ENCODE assay signal across 10 cellular contexts in the genomic region with DNA sequence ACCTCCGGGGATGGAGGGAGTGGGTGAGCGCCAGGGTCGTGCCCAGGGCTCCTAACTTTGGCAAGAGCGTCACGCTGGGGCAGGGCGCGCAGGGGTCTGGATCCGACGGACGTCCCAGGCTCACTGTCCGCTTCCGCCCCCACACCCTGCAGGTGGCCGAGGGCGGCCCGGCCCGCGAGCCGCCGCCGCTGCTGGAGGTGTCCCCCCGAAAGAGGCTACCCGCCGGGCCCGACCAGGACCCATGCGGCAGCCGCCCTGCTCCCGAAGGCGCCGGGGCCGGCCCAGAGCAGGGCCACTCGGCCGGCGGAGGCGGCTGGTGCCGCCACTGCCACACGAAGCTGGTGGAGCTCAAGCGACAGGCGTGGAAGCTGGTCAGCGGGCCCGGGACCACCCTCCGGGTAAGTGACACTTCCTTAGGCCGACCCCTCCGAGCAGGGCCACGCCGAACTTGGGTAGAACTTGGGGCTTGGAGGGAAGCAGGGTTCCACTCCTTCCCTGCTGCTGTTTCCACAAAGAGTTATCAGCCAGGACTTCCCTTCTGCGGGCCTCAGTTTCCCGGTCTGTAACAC. TPM values are rescaled to one million over a fixed set of nuclear protein-coding genes. Genes with fewer than 3 reads are reported as not detected.
DNase-seq lines count a peak whose midpoint lies in the region; ATAC-seq and TF ChIP-seq lines count a peak whose summit lies in the region.
"Had no signal": no experiment of that assay in that cellular context is flagged by ENCODE, and none has a peak within 500 bp of the region (broad histone marks: within the 10 kb centered on the region; RNA-seq: fewer than 3 reads in every experiment).

No MANE protein-coding gene starts in this region.

- no peak for ATAC-seq in stimulated activated naive CD8-positive, alpha-beta T cell treated with anti-CD3 and anti-CD28 coated beads, Interleukin-15, amount 100 ng/mL, for 72 hours
- ATAC-seq in stimulated activated naive CD8-positive, alpha-beta T cell treated with anti-CD3 and anti-CD28 coated beads, Interleukin-15, Interleukin-2, amounts not matched to agents 100 U/mL and 50 U/mL, for 24 hours, result no peak
- no peak for ATAC-seq in HG02678 (IDR thresholded peaks at IDR 0.05; ENCODE audit: unreplicated experiment)

- TF ChIP-seq CTCF in glutamatergic neuron (IDR thresholded peaks at IDR 0.05; ENCODE audit: partially characterized antibody, unreplicated experiment) (no peak), neural crest cell (conservative IDR thresholded peaks at IDR 0.05) (no peak)

- H3K36me3 Mint-ChIP-seq in glutamatergic neuron (ENCODE audit: unreplicated experiment) (no peaks in the 10 kb centered on the region), neural crest cell (ENCODE audit: low read depth) (no peaks in the 10 kb centered on the region)
- H3K36me3 Mint-ChIP-seq: CD8-positive, alpha-beta memory T cell had no signal

- no peaks in the 10 kb centered on the region for H3K9me3 Mint-ChIP-seq in stimulated activated naive CD8-positive, alpha-beta T cell treated with anti-CD3 and anti-CD28 coated beads, Interleukin-15, amount 100 ng/mL, for 72 hours
- H3K9me3 Mint-ChIP-seq in glutamatergic neuron (ENCODE audit: unreplicated experiment) (peaks cover 3% of the 10 kb centered on the region), neural crest cell (no peaks in the 10 kb centered on the region)
- H3K9me3 Mint-ChIP-seq: CD8-positive, alpha-beta memory T cell had no signal

- H3K27ac Mint-ChIP-seq in stimulated activated naive CD8-positive, alpha-beta T cell treated with anti-CD3 and anti-CD28 coated beads, Interleukin-15, amount 100 ng/mL, for 72 hours, result no peak overlapping the region
- H3K27ac Mint-ChIP-seq in glutamatergic neuron (ENCODE audit: unreplicated experiment), result no peak overlapping the region
- H3K27ac Mint-ChIP-seq in neural crest cell (ENCODE audit: unreplicated experiment), result no peak overlapping the region
- H3K27ac Mint-ChIP-seq: CD8-positive, alpha-beta memory T cell had no signal

- DNase-seq in stimulated activated naive CD8-positive, alpha-beta T cell treated with anti-CD3 and anti-CD28 coated beads, Interleukin-15, amount 100 ng/mL, for 72 hours, result peak in 1 of 2 donors; percentile 12
- DNase-seq in stimulated activated naive CD8-positive, alpha-beta T cell treated with anti-CD3 and anti-CD28 coated beads, Interleukin-15, Interleukin-2, amounts not matched to agents 100 U/mL and 50 U/mL, for 24 hours, result no peak
- DNase-seq in glutamatergic neuron (peak; percentile 35), neural crest cell (ENCODE audit: low read depth, low spot score) (no peak), LoVo (ENCODE audit: low spot score) (no peak), HPDE6-E6E7 (ENCODE audit: extremely low spot score) (no peak), ureter (ENCODE audit: low spot score) (no peak)
- DNase-seq: stimulated activated naive CD4-positive, alpha-beta T cell treated with Interleukin-2 at 50 U/mL for 16 hours had no signal

- H3K27me3 Mint-ChIP-seq in stimulated activated naive CD8-positive, alpha-beta T cell treated with anti-CD3 and anti-CD28 coated beads, Interleukin-15, amount 100 ng/mL, for 72 hours, result peaks cover 71% of the 10 kb centered on the region
- H3K27me3 Mint-ChIP-seq in glutamatergic neuron (ENCODE audit: unreplicated experiment) (peaks cover 4% of the 10 kb centered on the region), neural crest cell (ENCODE audit: low read depth) (peaks cover 43% of the 10 kb centered on the region)

- peaks cover 21% of the 10 kb centered on the region for H3K4me1 Mint-ChIP-seq in stimulated activated naive CD8-positive, alpha-beta T cell treated with anti-CD3 and anti-CD28 coated beads, Interleukin-15, amount 100 ng/mL, for 72 hours
- peaks cover 2% of the 10 kb centered on the region for H3K4me1 Mint-ChIP-seq in glutamatergic neuron (ENCODE audit: low read depth, unreplicated experiment)
- H3K4me1 Mint-ChIP-seq in neural crest cell, result peaks cover 16% of the 10 kb centered on the region

- peak overlapping the region; percentile 6 to 18 for H3K4me3 Mint-ChIP-seq in stimulated activated naive CD8-positive, alpha-beta T cell treated with anti-CD3 and anti-CD28 coated beads, Interleukin-15, amount 100 ng/mL, for 72 hours
- no peak overlapping the region for H3K4me3 Mint-ChIP-seq in glutamatergic neuron (ENCODE audit: unreplicated experiment)
- peak overlapping the region; percentile 85 for H3K4me3 Mint-ChIP-seq in neural crest cell
- H3K4me3 Mint-ChIP-seq: CD8-positive, alpha-beta memory T cell had no signal

RNA-seq across cellular contexts. Expression of a gene that starts 0.6 kb away (rescaled TPM):
- total RNA-seq in glutamatergic neuron (ENCODE audit: unreplicated experiment) (5.9 TPM), neural crest cell (15.0 and 15.2 TPM in 2 replicates), ureter (6.1 TPM)

RNA-seq across cellular contexts. Expression of a gene that starts 53.5 kb away (rescaled TPM):
- total RNA-seq in glutamatergic neuron (ENCODE audit: unreplicated experiment), result not detected
- not detected in 2 replicates for total RNA-seq in neural crest cell
- total RNA-seq in ureter, result 6.4 TPM
- total RNA-seq: CD8-positive, alpha-beta memory T cell had no signal
